ENCODE assay signal across 11 cellular contexts in the genomic region with DNA sequence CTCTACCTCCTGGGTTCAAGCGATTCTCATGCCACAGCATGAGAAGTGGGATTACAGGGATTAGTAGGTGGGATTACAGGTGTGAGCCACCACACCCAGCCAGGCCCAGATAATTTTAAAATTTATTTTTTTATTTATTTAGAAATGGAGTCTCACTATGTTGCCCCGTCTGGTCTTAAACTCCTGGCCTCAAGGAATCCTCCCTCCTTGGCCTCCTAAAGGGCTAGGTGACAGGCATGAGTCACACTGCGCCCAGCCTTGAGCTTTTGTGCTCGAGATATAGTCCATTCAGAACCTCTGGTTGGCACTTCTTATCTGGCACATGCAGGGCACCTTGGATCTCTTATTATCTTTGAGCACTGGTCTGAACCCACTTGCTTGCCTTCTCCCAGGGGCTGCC. TPM values are rescaled to one million over a fixed set of nuclear protein-coding genes. Genes with fewer than 3 reads are reported as not detected.
DNase-seq lines count a peak whose midpoint lies in the region; ATAC-seq, FAIRE-seq and TF ChIP-seq lines count a peak whose summit lies in the region.
"Had no signal": no experiment of that assay in that cellular context is flagged by ENCODE, and none has a peak within 500 bp of the region (broad histone marks: within the 10 kb centered on the region; RNA-seq: fewer than 3 reads in every experiment).

No MANE protein-coding gene starts in this region.

- intact Hi-C loops in left ventricle myocardium inferior (cut with micrococcal nuclease), result no loop called here
- intact Hi-C loops in left ventricle myocardium superior (cut with micrococcal nuclease), result no loop called here
- intact Hi-C loops in uterus (cut with DNase I; ENCODE audit: low total_unique reads), result no loop called here

- no peaks in the 10 kb centered on the region for H3K9me3 ChIP-seq in left ventricle myocardium inferior (replicated peaks)
- no peaks in the 10 kb centered on the region for H3K9me3 ChIP-seq in muscle layer of duodenum (ENCODE audit: control insufficient read depth in 1 of 2, low read length in 2 of 2)
- H3K9me3 ChIP-seq in uterus, result no peaks in the 10 kb centered on the region
- H3K9me3 ChIP-seq in small intestine (ENCODE audit: control insufficient read depth, low read depth), result no peaks in the 10 kb centered on the region

- WGBS in small intestine, 3 donors, result 87 to 92% (median 89%) methylated on average over 4 of the region's 4 CpGs

- FAIRE-seq in small intestine (lab: Jason Lieb, UNC), result no peak
- FAIRE-seq: HTR-8/SVneo had no signal

- H3K4me3 ChIP-seq in left ventricle myocardium inferior, result no peak overlapping the region
- no peak overlapping the region for H3K4me3 ChIP-seq in brain microvascular endothelial cell (ENCODE audit: low read depth, low read length)
- no peak overlapping the region for H3K4me3 ChIP-seq in muscle layer of duodenum (ENCODE audit: low read depth in 1 of 2, low read length in 2 of 2)
- H3K4me3 ChIP-seq in uterus, result no peak overlapping the region
- no peak overlapping the region for H3K4me3 ChIP-seq in small intestine (ENCODE audit: low read depth in 1 of 2, low read length in 2 of 2)

- H3K36me3 ChIP-seq in left ventricle myocardium inferior (peaks cover 18% of the 10 kb centered on the region), brain microvascular endothelial cell (replicated peaks) (peaks cover 25% of the 10 kb centered on the region), muscle layer of duodenum (ENCODE audit: control insufficient read depth in 1 of 2, insufficient read depth in 2 of 2, low read length in 2 of 2) (peaks cover 17 to 33% of the 10 kb centered on the region in 2 donors), uterus (no peaks in the 10 kb centered on the region), small intestine (ENCODE audit: control insufficient read depth in 2 of 2, insufficient read depth in 2 of 2, low read length in 2 of 2) (peaks cover 5 to 9% of the 10 kb centered on the region in 2 donors)

- H3K27ac ChIP-seq in left ventricle myocardium inferior (replicated peaks), result peak overlapping the region; percentile 99
- peak overlapping the region; percentile 97 for H3K27ac ChIP-seq in brain microvascular endothelial cell
- H3K27ac ChIP-seq in muscle layer of duodenum (ENCODE audit: low read length), result peak overlapping the region; percentile 99
- peak overlapping the region; percentile 99 to 100 for H3K27ac ChIP-seq in uterus
- peak overlapping the region in 1 of 2 donors; percentile 96 for H3K27ac ChIP-seq in small intestine (ENCODE audit: low read depth in 1 of 2, low read length in 1 of 2)

- H3K27me3 ChIP-seq in left ventricle myocardium inferior (ENCODE audit: low read depth) (no peaks in the 10 kb centered on the region), brain microvascular endothelial cell (replicated peaks) (no peaks in the 10 kb centered on the region), muscle layer of duodenum (ENCODE audit: low read depth, low read length) (no peaks in the 10 kb centered on the region), uterus (no peaks in the 10 kb centered on the region), small intestine (ENCODE audit: control insufficient read depth in 2 of 2, insufficient read depth in 2 of 2, low read length in 2 of 2) (no peaks in the 10 kb centered on the region)

- TF ChIP-seq CTCF in left ventricle myocardium inferior (IDR thresholded peaks at IDR 0.05; ENCODE audit: borderline replicate concordance), result no peak
- TF ChIP-seq CTCF in brain microvascular endothelial cell (IDR thresholded peaks at IDR 0.05; ENCODE audit: low read depth, low read length, missing control alignments), result no peak
- TF ChIP-seq CTCF in uterus (IDR thresholded peaks at IDR 0.05), result no peak

- no peak for TF ChIP-seq POLR2A in uterus (IDR thresholded peaks at IDR 0.05)

- in situ Hi-C loops in brain microvascular endothelial cell (cut with HindIII; ENCODE audit: low pct_ligation_motif_present, low sequenced_read_pairs), result no loop called here

- DNase-seq in left ventricle myocardium inferior, result no peak
- no peak for DNase-seq in left ventricle myocardium superior
- DNase-seq in brain microvascular endothelial cell, result no peak
- peak in 1 of 2 donors; percentile 28 for DNase-seq in uterus
- no peak for DNase-seq in small intestine
- DNase-seq: CD4-positive, CD25-positive, alpha-beta regulatory T cell; naive thymus-derived CD4-positive, alpha-beta T cell had no signal

- H3K4me1 ChIP-seq in left ventricle myocardium inferior (peaks cover 49% of the 10 kb centered on the region), muscle layer of duodenum (ENCODE audit: control insufficient read depth in 1 of 2, insufficient read depth in 2 of 2, low read length in 2 of 2) (peaks cover 21 to 36% of the 10 kb centered on the region in 2 donors), uterus (peaks cover 20 to 27% of the 10 kb centered on the region in 2 donors), small intestine (ENCODE audit: control insufficient read depth in 2 of 2, insufficient read depth in 1 of 2, low read depth in 1 of 2, low read length in 1 of 2) (peaks cover 0 to 14% of the 10 kb centered on the region in 2 donors)

- ATAC-seq in left ventricle myocardium superior (no peak), HG02973 (IDR thresholded peaks at IDR 0.05; ENCODE audit: unreplicated experiment) (no peak), HG02571 (IDR thresholded peaks at IDR 0.05; ENCODE audit: unreplicated experiment) (no peak)
- ATAC-seq: naive thymus-derived CD4-positive, alpha-beta T cell had no signal

RNA-seq across cellular contexts. Expression of gene SLC3A2, which starts 1.5 kb away (rescaled TPM):
- total RNA-seq in left ventricle myocardium inferior (35.0 TPM), left ventricle myocardium superior (36.4 TPM), uterus (100 to 1,000 TPM in 2 of 4 donors, 10 to 100 TPM in 2; 69.8 to 206 (median 98.4) TPM)
- 100 to 1,000 TPM; 124 to 200 (median 176) TPM for polyA plus RNA-seq in small intestine

RNA-seq across cellular contexts. Expression of gene WDR74, which starts 39.8 kb away (rescaled TPM):
- 24.3 TPM for total RNA-seq in left ventricle myocardium inferior
- 25.8 TPM for total RNA-seq in left ventricle myocardium superior
- 10 to 100 TPM in 3 of 4 donors, 1 to 10 TPM in 1; 10.0 to 66.0 (median 35.0) TPM for total RNA-seq in uterus
- 10 to 100 TPM; 30.3 to 47.5 (median 34.0) TPM for polyA plus RNA-seq in small intestine

RNA-seq across cellular contexts. Expression of gene CHRM1, which starts 42.0 kb away (rescaled TPM):
- total RNA-seq in left ventricle myocardium inferior (not detected), left ventricle myocardium superior (0.07 TPM), uterus (1 to 10 TPM in 1 of 4 donors, not detected in 3; 1.3 TPM)
- 1 to 10 TPM in 1 of 3 donors, not detected in 2; 1.1 TPM for polyA plus RNA-seq in small intestine
- total RNA-seq: CD4-positive, CD25-positive, alpha-beta regulatory T cell; naive thymus-derived CD4-positive, alpha-beta T cell had no signal
- polyA plus RNA-seq: CD4-positive, CD25-positive, alpha-beta regulatory T cell; naive thymus-derived CD4-positive, alpha-beta T cell had no signal

RNA-seq across cellular contexts. Expression of gene TEX54, which starts 46.5 kb away (rescaled TPM):
- not detected for total RNA-seq in left ventricle myocardium inferior
- not detected for total RNA-seq in left ventricle myocardium superior
- not detected for total RNA-seq in uterus
- polyA plus RNA-seq in small intestine, result not detected
- total RNA-seq: CD4-positive, CD25-positive, alpha-beta regulatory T cell had no signal

RNA-seq across cellular contexts. Expression of gene STX5, which starts 47.3 kb away (rescaled TPM):
- 16.7 TPM for total RNA-seq in left ventricle myocardium inferior
- 19.5 TPM for total RNA-seq in left ventricle myocardium superior
- total RNA-seq in uterus, result 10 to 100 TPM; 36.5 to 73.5 (median 55.2) TPM
- polyA plus RNA-seq in small intestine, result 10 to 100 TPM; 22.6 to 38.6 (median 24.8) TPM
